Comparison of ENCODE assay signal across 10 cellular contexts in genomic region chr11:130146797-130147196, GRCh38. TPM values are rescaled to one million over a fixed set of nuclear protein-coding genes. Genes with fewer than 3 reads are reported as not detected.
DNase-seq lines count a peak whose midpoint lies in the region; ATAC-seq, FAIRE-seq and TF ChIP-seq lines count a peak whose summit lies in the region.
"Had no signal": no experiment of that assay in that cellular context is flagged by ENCODE, and none has a peak within 500 bp of the region (broad histone marks: within the 10 kb centered on the region; RNA-seq: fewer than 3 reads in every experiment).

No MANE protein-coding gene starts in this region.

- POLR2A ChIA-PET in endothelial cell of umbilical vein (lab: Charles Lee) = no interaction called here

- no TSS peak for BruUV-seq in endothelial cell of umbilical vein (replicated peaks; lab: Mats Ljungman, UMichigan)

- no peak for TF ChIP-seq POLR2A in endothelial cell of umbilical vein (IDR thresholded peaks at IDR 0.05; ENCODE audit: low read depth, low read length)

- H3K79me2 ChIP-seq in OCI-LY1 (ENCODE audit: insufficient read depth, low read length) (no peaks in the 10 kb centered on the region), endothelial cell of umbilical vein (ENCODE audit: control insufficient read depth, insufficient read depth, low read length) (no peaks in the 10 kb centered on the region)

- H3K27me3 ChIP-seq in OCI-LY1 (ENCODE audit: insufficient read depth, low read length) (no peaks in the 10 kb centered on the region), endothelial cell of umbilical vein (ENCODE audit: control insufficient read depth in 2 of 2, insufficient read depth in 2 of 2, low read length in 2 of 2) (no peaks in the 10 kb centered on the region), pancreas (no peaks in the 10 kb centered on the region)

- H3K27ac ChIP-seq in OCI-LY1 (ENCODE audit: low read depth, low read length, poor library complexity, severe bottlenecking) (peak overlapping the region; percentile 79), endothelial cell of umbilical vein (ENCODE audit: insufficient read depth, low read depth, low read length) (no peak overlapping the region), pancreas (peak overlapping the region; percentile 58 to 87 (median 72))

- TF ChIP-seq CTCF in OCI-LY1 (IDR thresholded peaks at IDR 0.05; ENCODE audit: low read length) (no peak), endothelial cell of umbilical vein (IDR thresholded peaks at IDR 0.05; ENCODE audit: extremely low read depth in 1 of 2, insufficient read depth in 1 of 2, low read depth in 1 of 2, low read length in 2 of 2) (no peak), pancreas (IDR thresholded peaks at IDR 0.05) (no peak)

- dilution Hi-C loops in endothelial cell of umbilical vein (cut with MboI; ENCODE audit: extremely low pct_ligation_motif_present, low sequenced_read_pairs) = no loop called here

- H3K36me3 ChIP-seq in OCI-LY1 (ENCODE audit: insufficient read depth, low read length) (peaks cover 49% of the 10 kb centered on the region), endothelial cell of umbilical vein (ENCODE audit: control insufficient read depth in 2 of 2, extremely low read depth in 1 of 2, insufficient read depth in 2 of 2, low read length in 2 of 2) (peaks cover 14 to 22% of the 10 kb centered on the region in 2 experiments), pancreas (peaks cover 0 to 1% (median 0%) of the 10 kb centered on the region in 3 donors)

- H3K9me3 ChIP-seq in OCI-LY1 (ENCODE audit: low read length) (no peaks in the 10 kb centered on the region), endothelial cell of umbilical vein (replicated peaks; ENCODE audit: control insufficient read depth, insufficient read depth, low read length) (no peaks in the 10 kb centered on the region), pancreas (no peaks in the 10 kb centered on the region)

- H3K4me3 ChIP-seq in OCI-LY1 (ENCODE audit: low read depth, low read length, poor library complexity, severe bottlenecking) = no peak overlapping the region
- H3K4me3 ChIP-seq in endothelial cell of umbilical vein (replicated peaks in 1 of 3; ENCODE audit: insufficient read depth in 1 of 3, low read depth in 1 of 3, low read length in 3 of 3) = no peak overlapping the region
- H3K4me3 ChIP-seq in pancreas = no peak overlapping the region

- ATAC-seq in pancreas (peak; percentile 66 to 77 (median 73)), GM21381 (IDR thresholded peaks at IDR 0.05; ENCODE audit: unreplicated experiment) (no peak)

- peak overlapping the region; percentile 28; the same call in 1 of the 2 replicates for H3K4me2 ChIP-seq in OCI-LY1 (ENCODE audit: low read length)
- H3K4me2 ChIP-seq in endothelial cell of umbilical vein (ENCODE audit: insufficient read depth, low read length) = no peak overlapping the region

- H2AFZ ChIP-seq in OCI-LY1 (ENCODE audit: low read length) = no peak overlapping the region
- no peak overlapping the region for H2AFZ ChIP-seq in endothelial cell of umbilical vein (ENCODE audit: low read depth, low read length)

- intact Hi-C loops in endothelial cell of umbilical vein (cut with micrococcal nuclease) = loop anchor here (1.0 kb wide), 1 partner anchor 223 kb away; no protein-coding TSS in a partner anchor
- intact Hi-C loops in pancreas (cut with DNase I) = no loop called here

- no peaks in the 10 kb centered on the region for H3K9me2 ChIP-seq in OCI-LY1 (ENCODE audit: low read depth, low read length)

- H3F3A ChIP-seq in OCI-LY1 (ENCODE audit: insufficient read depth, low read length) = peaks cover 4% of the 10 kb centered on the region; the same call in 1 of the 2 replicates

- CTCF ChIA-PET in endothelial cell of umbilical vein (lab: Charles Lee) = interaction anchor here (0.8 to 3.8 kb wide), 16 partner anchors 9 to 382 kb away, joined by 3 to 77 read pairs (median 6); no protein-coding TSS in a partner anchor

- FAIRE-seq in endothelial cell of umbilical vein (lab: Jason Lieb, UNC) (peak; percentile 28), pancreas (lab: Jason Lieb, UNC) (no peak)

- DNase-seq in GF-D8 (lab: John Stamatoyannopoulos, UW) (peak; percentile 100), endothelial cell of umbilical vein (ENCODE audit: low read depth, low spot score) (peak; percentile 25), pancreas (peak in 5 of 6 donors; percentile 31 to 81 (median 65)), HuH-7.5 (ENCODE audit: low spot score) (no peak), NCI-H1694 (lab: John Stamatoyannopoulos, UW) (no peak)
- DNase-seq in activated effector memory CD4-positive, alpha-beta T cell treated with anti-CD3 and anti-CD28 coated beads, Interleukin-2, amount 50 U/mL, for 16 hours = no peak
- DNase-seq: activated T-cell treated with anti-CD3 and anti-CD28 coated beads, Interleukin-2, amount 50 U/mL, for 4 hours; IMR-90 had no signal

- WGBS in pancreas, 2 donors = 28 to 30% methylated on average over 5 of the region's 5 CpGs

- H4K20me1 ChIP-seq in OCI-LY1 (ENCODE audit: insufficient read depth, low read length) (no peaks in the 10 kb centered on the region), endothelial cell of umbilical vein (replicated peaks; ENCODE audit: control insufficient read depth, extremely low read depth, insufficient read depth, low read length) (no peaks in the 10 kb centered on the region)

- H3K9ac ChIP-seq in OCI-LY1 (ENCODE audit: low read length) (no peak overlapping the region; the same call in 1 of the 2 replicates), endothelial cell of umbilical vein (replicated peaks; ENCODE audit: extremely low read depth, insufficient read depth, low read length) (no peak overlapping the region)

- H3K4me1 ChIP-seq in OCI-LY1 (ENCODE audit: insufficient read depth, low read length, severe bottlenecking) (peaks cover 45% of the 10 kb centered on the region), endothelial cell of umbilical vein (ENCODE audit: control insufficient read depth, extremely low read depth, insufficient read depth, low read length) (peaks cover 6% of the 10 kb centered on the region), pancreas (peaks cover 10 to 40% (median 30%) of the 10 kb centered on the region in 3 donors)

- H3K9me1 ChIP-seq in endothelial cell of umbilical vein (replicated peaks; ENCODE audit: control insufficient read depth, extremely low read depth, insufficient read depth, low read length) = no peaks in the 10 kb centered on the region

TF ChIP-seq in endothelial cell of umbilical vein, 7 proteins besides CTCF, POLR2A, EP300 and RAD21:
- TF ChIP-seq MAX (IDR thresholded peaks at IDR 0.05; ENCODE audit: insufficient read depth, insufficient read length) (no peak), MYC (IDR thresholded peaks at IDR 0.05; ENCODE audit: low read depth, low read length) (no peak), FOS (IDR thresholded peaks at IDR 0.05; ENCODE audit: borderline replicate concordance, insufficient read depth, low read length) (no peak), POLR2AphosphoS5 (IDR thresholded peaks at IDR 0.05; ENCODE audit: insufficient read depth, low read depth, low read length) (no peak), GATA2 (IDR thresholded peaks at IDR 0.05; ENCODE audit: insufficient read depth, insufficient read length, low read depth, low read length) (no peak), JUN (IDR thresholded peaks at IDR 0.05; ENCODE audit: borderline replicate concordance, insufficient read depth, insufficient read length, low read depth) (no peak), EZH2 (IDR thresholded peaks at IDR 0.05; ENCODE audit: borderline replicate concordance, low read depth, low read length, severe bottlenecking) (no peak)

RNA-seq across cellular contexts. Expression of gene ST14, which starts 12.8 kb away (rescaled TPM):
- total RNA-seq in endothelial cell of umbilical vein (not detected in 2 replicates), pancreas (100 to 1,000 TPM in 1 of 6 donors, 10 to 100 TPM in 5; 37.5 to 101 (median 48.5) TPM)
- polyA plus RNA-seq in endothelial cell of umbilical vein (0.08 TPM in 2 replicates), pancreas (10 to 100 TPM; 43.8 to 57.9 TPM)
- polyA plus RNA-seq in endothelial cell of umbilical vein (2011; cell fraction: cytosol; rRNA removed) = 0.03 and 0.07 TPM in 2 replicates
- polyA plus RNA-seq in endothelial cell of umbilical vein (2011; cell fraction: nucleus; rRNA removed) = not detected in 2 replicates
- not detected in 2 replicates for polyA plus RNA-seq in endothelial cell of umbilical vein (2012)
- not detected in 2 replicates for polyA minus RNA-seq in endothelial cell of umbilical vein
- polyA minus RNA-seq in endothelial cell of umbilical vein (2011; cell fraction: cytosol; rRNA and poly(A)+ RNA removed) = 1.4 TPM
- polyA minus RNA-seq in endothelial cell of umbilical vein (2011; cell fraction: nucleus; rRNA and poly(A)+ RNA removed) = not detected in 2 replicates
- total RNA-seq: IMR-90 had no signal
- polyA plus RNA-seq: IMR-90 had no signal

Comparison
In these comparisons a context has a peak if more than half of its experiments do, and no peak if none do; other contexts are left out.
1. DNase-seq: peak in GF-D8 (single experiment), endothelial cell of umbilical vein (single experiment) and pancreas (5 of 6); none in HuH-7.5 (single experiment), activated effector memory CD4-positive, alpha-beta T cell treated with anti-CD3 and anti-CD28 coated beads, Interleukin-2, amount 50 U/mL, for 16 hours (single experiment) and NCI-H1694 (single experiment).
2. RNA of gene ST14, which starts 12.8 kb away (total RNA-seq): 37.5 to 101 TPM in pancreas; not detected in endothelial cell of umbilical vein; every median in the first group is over 10 times any median in the second.